8 cellular contexts compared by ENCODE assay signal in the genomic region with DNA sequence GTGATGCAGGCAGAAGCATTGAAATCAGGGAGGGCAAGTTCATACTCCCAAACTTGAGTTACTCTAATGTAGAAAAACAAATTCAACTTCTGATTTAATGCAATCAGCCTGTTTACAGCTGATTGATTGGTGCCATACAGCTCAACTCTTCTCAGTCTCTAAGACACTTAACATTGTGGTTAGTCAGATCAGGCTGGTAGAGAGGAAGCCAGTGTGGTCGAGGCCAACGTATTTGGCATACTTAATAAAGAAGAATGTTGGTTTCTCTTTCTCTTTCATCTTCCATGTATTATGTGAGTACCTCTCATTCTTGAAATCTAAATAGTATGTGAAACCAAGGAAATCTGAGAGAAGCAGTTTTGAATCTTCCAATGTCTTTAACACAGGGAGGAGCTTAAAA.
DNase-seq lines count a peak whose midpoint lies in the region; ATAC-seq and TF ChIP-seq lines count a peak whose summit lies in the region.

No MANE protein-coding gene starts in this region.

- no peaks in the 10 kb centered on the region for H3K9me3 Mint-ChIP-seq in natural killer cell

- peak; percentile 25 to 37 for DNase-seq in activated CD4-positive, alpha-beta T cell treated with anti-CD3 and anti-CD28 coated beads, Interleukin-2, amount 50 U/mL, for 48 hours
- DNase-seq in natural killer cell (peak; percentile 58), NCI-H1417 treated with DMSO at 0.1 percent for 48 hours (lab: John Stamatoyannopoulos, UW) (no peak), putamen (ENCODE audit: low spot score) (no peak), retina (no peak)

- H3K36me3 ChIP-seq in ACC112 (ENCODE audit: insufficient read depth, low read length): no peaks in the 10 kb centered on the region

- peak overlapping the region; percentile 9; the same call in 1 of the 2 replicates for H3K27ac ChIP-seq in ACC112 (ENCODE audit: low read depth, low read length)

- H3K27me3 Mint-ChIP-seq in natural killer cell (ENCODE audit: low read depth in 2 of 2): no peaks in the 10 kb centered on the region

- peak overlapping the region; percentile 75 for H2AFZ ChIP-seq in ACC112 (ENCODE audit: low read length, unreplicated experiment)

- no peak for TF ChIP-seq CTCF in natural killer cell (IDR thresholded peaks at IDR 0.05)

- H3K4me1 ChIP-seq in ACC112 (ENCODE audit: control insufficient read depth, insufficient read depth, low read length, unreplicated experiment): peaks cover 3% of the 10 kb centered on the region

- H3K4me1 Mint-ChIP-seq in natural killer cell: peaks cover 19 to 31% of the 10 kb centered on the region in 2 donors

- H3K4me3 ChIP-seq in ACC112 (ENCODE audit: low read depth, low read length): peak overlapping the region; percentile 39; the same call in 1 of the 2 replicates

- H3K36me3 Mint-ChIP-seq in natural killer cell: no peaks in the 10 kb centered on the region

- H3K79me2 ChIP-seq in ACC112 (ENCODE audit: control insufficient read depth, insufficient read depth, low read length, unreplicated experiment): no peaks in the 10 kb centered on the region

- H3K4me3 Mint-ChIP-seq in natural killer cell: peak overlapping the region; percentile 85

- no peaks in the 10 kb centered on the region for H3K27me3 ChIP-seq in ACC112 (ENCODE audit: insufficient read depth, low read length)

- peak; percentile 98 for ATAC-seq in GM19463 (IDR thresholded peaks at IDR 0.05; ENCODE audit: unreplicated experiment)
- peak; percentile 92 for ATAC-seq in HG03521 (IDR thresholded peaks at IDR 0.05; ENCODE audit: unreplicated experiment)
- peak; percentile 91 to 97 (median 96) for ATAC-seq in natural killer cell

- peak overlapping the region; percentile 87 to 90 for H3K27ac Mint-ChIP-seq in natural killer cell

- intact Hi-C loops in natural killer cell (cut with micrococcal nuclease): no loop called here

Comparison
In these comparisons a context has a peak if more than half of its experiments do, and no peak if none do; other contexts are left out.
1. DNase-seq: peak in activated CD4-positive, alpha-beta T cell treated with anti-CD3 and anti-CD28 coated beads, Interleukin-2, amount 50 U/mL, for 48 hours (2 of 2) and natural killer cell (single experiment); none in NCI-H1417 treated with DMSO at 0.1 percent for 48 hours (single experiment), putamen (single experiment) and retina (single experiment).
2. Peak in every context shown above with its lines, with median percentiles within 50 percentile points of each other: ATAC-seq.